Comparison of ENCODE assay signal across 8 cellular contexts in genomic region chr19:15331419-15332310, GRCh38. TPM values are rescaled to one million over a fixed set of nuclear protein-coding genes. Genes with fewer than 3 reads are reported as not detected.
DNase-seq lines count a peak whose midpoint lies in the region; ATAC-seq and TF ChIP-seq lines count a peak whose summit lies in the region.

No MANE protein-coding gene starts in this region.

- TF ChIP-seq CTCF in RWPE1 (conservative IDR thresholded peaks at IDR 0.05; ENCODE audit: low read depth) (no peak), osteocyte (IDR thresholded peaks at IDR 0.05) (no peak), tibial artery (IDR thresholded peaks at IDR 0.05) (no peak)

- peak overlapping the region; percentile 86 to 97 for H3K4me3 ChIP-seq in tibial artery

- H3K9me3 ChIP-seq in tibial artery, result no peaks in the 10 kb centered on the region

- H3K4me1 Mint-ChIP-seq in osteocyte (ENCODE audit: unreplicated experiment), result peaks cover 55% of the 10 kb centered on the region

- peak overlapping the region; percentile 97 for H3K27ac ChIP-seq in RWPE1
- peak overlapping the region; percentile 96 for H3K27ac ChIP-seq in tibial artery

- H3K36me3 ChIP-seq in tibial artery, result no peaks in the 10 kb centered on the region

- POLR2A ChIA-PET in RWPE1 (lab: Yijun Ruan, JAX; ENCODE audit: low non-redundant PET), result no interaction called here

- intact Hi-C loops in tibial artery (cut with DNase I; ENCODE audit: low total_unique reads), result loop anchor here (5.0 to 10.0 kb wide), 3 partner anchors 67 to 223 kb away; no protein-coding TSS in a partner anchor

- peaks cover 2% of the 10 kb centered on the region for H3K36me3 Mint-ChIP-seq in osteocyte (ENCODE audit: unreplicated experiment)

- peak overlapping the region; percentile 97 for H3K27ac Mint-ChIP-seq in osteocyte (ENCODE audit: unreplicated experiment)

- DNase-seq in NCI-H2227 (lab: John Stamatoyannopoulos, UW; ENCODE audit: unreplicated experiment), result peak; percentile 46
- no peak for DNase-seq in NCI-H2227 treated with DMSO at 0.1 percent for 48 hours (lab: John Stamatoyannopoulos, UW)
- DNase-seq in RWPE1 (ENCODE audit: low spot score), result peak; percentile 78
- DNase-seq in activated gamma-delta T cell treated with anti-CD3 and anti-CD28 coated beads, Interleukin-2, amount 50 U/mL, for 16 hours (ENCODE audit: low read depth), result peak; percentile 36
- peak; percentile 32 for DNase-seq in globus pallidus (ENCODE audit: low spot score)
- DNase-seq in osteocyte (ENCODE audit: extremely low spot score, unreplicated experiment), result peak; percentile 85
- peak; percentile 35 to 74 for DNase-seq in tibial artery

- H3K4me3 Mint-ChIP-seq in osteocyte (ENCODE audit: unreplicated experiment), result peak overlapping the region; percentile 96

- H3K4me1 ChIP-seq in tibial artery, result peaks cover 0 to 79% (median 56%) of the 10 kb centered on the region in 4 donors

- H3K27me3 ChIP-seq in tibial artery, result no peaks in the 10 kb centered on the region

- no peaks in the 10 kb centered on the region for H3K9me3 Mint-ChIP-seq in osteocyte (ENCODE audit: unreplicated experiment)

- H3K27me3 Mint-ChIP-seq in osteocyte (ENCODE audit: unreplicated experiment), result no peaks in the 10 kb centered on the region

- CTCF ChIA-PET in RWPE1 (lab: Yijun Ruan, JAX), result interaction anchor here (0.5 kb wide), 1 partner anchor 9 kb away, joined by 6 read pairs; no protein-coding TSS in a partner anchor

- ATAC-seq in HG03097 (IDR thresholded peaks at IDR 0.05; ENCODE audit: low FRiP score, unreplicated experiment), result peak; percentile 22

RNA-seq across cellular contexts. Expression of gene BRD4, which starts 0.7 kb away (rescaled TPM):
- 142 and 143 TPM in 2 replicates for total RNA-seq in osteocyte

RNA-seq across cellular contexts. Expression of gene AKAP8, which starts 47.9 kb away (rescaled TPM):
- 34.2 and 36.9 TPM in 2 replicates for total RNA-seq in osteocyte
